19 cellular contexts compared by ENCODE assay signal in genomic region chr9:133632806-133633680, GRCh38. TPM values are rescaled to one million over a fixed set of nuclear protein-coding genes. Genes with fewer than 3 reads are reported as not detected.
DNase-seq lines count a peak whose midpoint lies in the region; ATAC-seq, FAIRE-seq and TF ChIP-seq lines count a peak whose summit lies in the region.
"Had no signal": no experiment of that assay in that cellular context is flagged by ENCODE, and none has a peak within 500 bp of the region (broad histone marks: within the 10 kb centered on the region; RNA-seq: fewer than 3 reads in every experiment).

No MANE protein-coding gene starts in this region.

- H3K9ac ChIP-seq in kidney (ENCODE audit: low read length in 2 of 2) = no peak overlapping the region

- no peak for FAIRE-seq in kidney (lab: Jason Lieb, UNC)
- FAIRE-seq: endometrium had no signal

- no peak overlapping the region for H3K27ac ChIP-seq in kidney (ENCODE audit: low read depth in 2 of 2, low read length in 2 of 2)
- H3K27ac ChIP-seq: ascending aorta, left lung, psoas muscle, tibial nerve had no signal

- DNase-seq in DMS153 treated with DMSO at 0.1 percent for 48 hours (lab: John Stamatoyannopoulos, UW; ENCODE audit: unreplicated experiment) (peak; percentile 58), NCI-H1092 treated with DMSO at 0.1 percent for 48 hours (lab: John Stamatoyannopoulos, UW) (peak; percentile 57), NCI-H345 (lab: John Stamatoyannopoulos, UW) (peak; percentile 78), kidney (peak; percentile 60)
- DNase-seq: activated gamma-delta T cell treated with Interleukin-2 at 50 U/mL for 16 hours; NK-92 treated with Interleukin-12 subunit alpha and Interleukin-12 subunit beta, amount 100 ng/mL, for 24 hours had no signal

- ATAC-seq in HG02938 (IDR thresholded peaks at IDR 0.05; ENCODE audit: unreplicated experiment) (no peak), GM18517 (IDR thresholded peaks at IDR 0.05; ENCODE audit: unreplicated experiment) (no peak), HG02610 (IDR thresholded peaks at IDR 0.05; ENCODE audit: unreplicated experiment) (no peak)
- ATAC-seq: left lung; psoas muscle; stimulated activated effector memory CD8-positive, alpha-beta T cell treated with anti-CD3 and anti-CD28 coated beads, Interleukin-12 subunit alpha, Interleukin-12 subunit beta, amount 100 ng/mL, for 72 hours had no signal

- no peaks in the 10 kb centered on the region for H3K9me3 ChIP-seq in kidney (ENCODE audit: control insufficient read depth in 1 of 2, low read length in 2 of 2)
- H3K9me3 ChIP-seq: ascending aorta, left lung, psoas muscle, tibial nerve had no signal

- TF ChIP-seq CTCF in kidney (IDR thresholded peaks at IDR 0.05; ENCODE audit: borderline replicate concordance, extremely low read depth, insufficient read depth) = no peak

- no peaks in the 10 kb centered on the region for H3K36me3 ChIP-seq in kidney (ENCODE audit: control insufficient read depth in 1 of 2, insufficient read depth in 2 of 2, low read length in 2 of 2)
- H3K36me3 ChIP-seq: ascending aorta, left lung, tibial nerve had no signal

- H3K4me1 ChIP-seq in kidney (ENCODE audit: control insufficient read depth in 1 of 2, insufficient read depth in 1 of 2, low read depth in 1 of 2, low read length in 2 of 2) = peaks cover 0 to 7% of the 10 kb centered on the region in 2 donors
- H3K4me1 ChIP-seq: ascending aorta, left lung, psoas muscle, tibial nerve had no signal

- no peak overlapping the region for H3K4me3 ChIP-seq in kidney (ENCODE audit: low read length in 2 of 2)
- H3K4me3 ChIP-seq: ascending aorta, left lung, psoas muscle, smooth muscle cell, tibial nerve had no signal

- intact Hi-C loops in kidney (cut with DNase I) = no loop called here

RNA-seq across cellular contexts. Expression of gene DBH, which starts 3.1 kb away (rescaled TPM):
- not detected for total RNA-seq in kidney
- polyA plus RNA-seq in kidney (ENCODE audit: insufficient read depth, low read depth, low replicate concordance) = 0.39 TPM
- total RNA-seq: ascending aorta; fibroblast of villous mesenchyme; smooth muscle cell; T-helper 2 cell treated with Interferon-gamma antibody and Interleukin-4, amounts not matched to agents 100 ng/mL and 5 ng/mL, for 36 hours had no signal
- polyA plus RNA-seq: BJ had no signal

RNA-seq across cellular contexts. Expression of gene FAM163B, which starts 23.9 kb away (rescaled TPM):
- total RNA-seq in kidney = 0.54 TPM
- not detected for polyA plus RNA-seq in kidney (ENCODE audit: insufficient read depth, low read depth, low replicate concordance)
- total RNA-seq: ascending aorta; fibroblast of villous mesenchyme; psoas muscle; T-helper 2 cell treated with Interferon-gamma antibody and Interleukin-4, amounts not matched to agents 100 ng/mL and 5 ng/mL, for 36 hours had no signal
- polyA plus RNA-seq: BJ, psoas muscle had no signal
